ENCODE assay signal across 1 cellular context in the genomic region with DNA sequence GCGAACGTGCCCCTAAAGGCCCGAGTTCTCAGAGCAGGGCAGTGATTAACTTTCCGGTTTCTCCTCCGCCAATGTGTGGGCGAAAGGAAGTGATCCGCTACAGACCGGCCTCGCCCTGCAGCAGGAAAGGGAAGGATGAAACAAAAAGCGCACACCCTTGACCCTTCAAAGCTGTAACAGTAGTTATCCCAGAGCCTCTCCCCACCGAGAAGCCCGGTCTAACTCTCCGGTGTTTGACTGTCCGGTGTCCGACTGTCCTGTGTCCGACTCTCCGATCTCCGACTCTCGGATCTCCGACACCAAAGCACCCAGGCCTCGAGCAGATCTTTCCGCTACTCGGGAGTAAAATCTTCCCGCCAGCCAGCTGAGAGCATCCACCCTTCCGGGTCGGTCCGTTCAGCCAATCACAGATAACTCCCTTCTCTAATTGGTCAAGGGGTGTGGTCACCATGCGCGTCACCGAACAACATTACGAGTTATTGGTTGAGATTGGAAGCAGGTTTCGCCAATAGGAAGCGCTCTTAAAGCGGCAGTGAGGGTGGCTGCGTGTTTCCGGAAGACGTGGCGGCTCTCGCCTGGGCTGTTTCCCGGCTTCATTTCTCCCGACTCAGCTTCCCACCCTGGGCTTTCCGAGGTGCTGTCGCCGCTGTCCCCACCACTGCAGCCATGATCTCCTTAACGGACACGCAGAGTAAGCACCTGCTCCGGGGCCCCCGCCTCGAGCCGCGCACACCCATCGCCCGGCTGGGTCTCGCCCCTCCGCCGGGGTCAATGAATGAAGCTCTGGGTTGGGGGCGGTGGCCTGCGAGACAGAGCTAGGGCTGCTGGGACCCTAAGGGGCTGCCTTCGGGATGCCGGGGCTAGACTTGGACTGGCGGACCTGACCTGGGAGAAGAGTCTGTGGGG.
A peak's percentile ranks its signal among the peaks of the same experiment; 100 is the strongest.
TF ChIP-seq lines count a peak whose summit lies in the region.

A gene with protein sequence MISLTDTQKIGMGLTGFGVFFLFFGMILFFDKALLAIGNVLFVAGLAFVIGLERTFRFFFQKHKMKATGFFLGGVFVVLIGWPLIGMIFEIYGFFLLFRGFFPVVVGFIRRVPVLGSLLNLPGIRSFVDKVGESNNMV (plus strand): TSS at position 532 of the 906 bp plus-strand sequence. CDS start 135 bp downstream, at position 667.
Gene RECQL, minus strand, starts transcription at position 378 of the 906 bp plus-strand sequence. CDS start 2,065 bp downstream, outside the sequence.

TF ChIP-seq in A549, 52 proteins besides CTCF, POLR2A, EP300 and RAD21 (continued from another document):
- TF ChIP-seq BHLHE40 (IDR thresholded peaks at IDR 0.05; ENCODE audit: low read depth, low read length) (no peak), MAFK (IDR thresholded peaks at IDR 0.05; ENCODE audit: partially characterized antibody) (peak; percentile 51), NFE2L2 (conservative IDR thresholded peaks at IDR 0.05; ENCODE audit: low read length) (no peak), HOXB5 (CRISPR knock-in tag; IDR thresholded peaks at IDR 0.05) (no peak), CEBPB (IDR thresholded peaks at IDR 0.05) (no peak), ZSCAN20 (CRISPR knock-in tag; IDR thresholded peaks at IDR 0.05) (no peak), JUNB (IDR thresholded peaks at IDR 0.05) (no peak), ESRRA (IDR thresholded peaks at IDR 0.05; ENCODE audit: borderline replicate concordance, low read length) (no peak), RNF2 (IDR thresholded peaks at IDR 0.05; ENCODE audit: borderline replicate concordance, low read depth) (no peak), EHMT2 (IDR thresholded peaks at IDR 0.05; ENCODE audit: low read depth) (no peak), ZFP36 (IDR thresholded peaks at IDR 0.05; ENCODE audit: borderline replicate concordance, partially characterized antibody) (no peak), MYC (IDR thresholded peaks at IDR 0.05; ENCODE audit: borderline replicate concordance, low read length) (peak; percentile 38; the same call in 1 of the 2 replicates), NR3C1 (IDR thresholded peaks at IDR 0.05) (no peak), GATA3 (IDR thresholded peaks at IDR 0.05; ENCODE audit: borderline replicate concordance) (no peak; the same call in 1 of the 2 replicates), CHD4 (IDR thresholded peaks at IDR 0.05; ENCODE audit: borderline replicate concordance) (no peak), KDM5A (IDR thresholded peaks at IDR 0.05) (peak; percentile 82), KDM1A (IDR thresholded peaks at IDR 0.05; ENCODE audit: low read depth) (no peak), MAX (IDR thresholded peaks at IDR 0.05) (peak; percentile 94), SREBF2 (IDR thresholded peaks at IDR 0.05) (no peak), FOXS1 (CRISPR knock-in tag; IDR thresholded peaks at IDR 0.05) (no peak), HDAC2 (IDR thresholded peaks at IDR 0.05) (no peak), RFX5 (IDR thresholded peaks at IDR 0.05) (peak; percentile 71), RCOR1 (IDR thresholded peaks at IDR 0.05; ENCODE audit: low read depth, low read length) (no peak), NPAS2 (CRISPR knock-in tag; IDR thresholded peaks at IDR 0.05; ENCODE audit: borderline replicate concordance) (no peak), FOSL2 (IDR thresholded peaks at IDR 0.05) (no peak), FOSL2 (CRISPR knock-in tag; IDR thresholded peaks at IDR 0.05) (no peak; the same call in 1 of the 2 replicates), HOXB13 (CRISPR knock-in tag; IDR thresholded peaks at IDR 0.05; ENCODE audit: low read depth) (no peak), PBX3 (IDR thresholded peaks at IDR 0.05) (peak; percentile 68), SMC3 (IDR thresholded peaks at IDR 0.05) (no peak), USF2 (IDR thresholded peaks at IDR 0.05) (peak; percentile 27; the same call in 1 of the 2 replicates), PHF8 (IDR thresholded peaks at IDR 0.05; ENCODE audit: borderline replicate concordance, low read depth) (peak; percentile 72; the same call in 1 of the 2 replicates), E2F6 (IDR thresholded peaks at IDR 0.05; ENCODE audit: borderline replicate concordance, low read depth) (peak; percentile 97), TP53 (CRISPR knock-in tag; IDR thresholded peaks at IDR 0.05) (no peak)
- TF ChIP-seq, protein P1, sequence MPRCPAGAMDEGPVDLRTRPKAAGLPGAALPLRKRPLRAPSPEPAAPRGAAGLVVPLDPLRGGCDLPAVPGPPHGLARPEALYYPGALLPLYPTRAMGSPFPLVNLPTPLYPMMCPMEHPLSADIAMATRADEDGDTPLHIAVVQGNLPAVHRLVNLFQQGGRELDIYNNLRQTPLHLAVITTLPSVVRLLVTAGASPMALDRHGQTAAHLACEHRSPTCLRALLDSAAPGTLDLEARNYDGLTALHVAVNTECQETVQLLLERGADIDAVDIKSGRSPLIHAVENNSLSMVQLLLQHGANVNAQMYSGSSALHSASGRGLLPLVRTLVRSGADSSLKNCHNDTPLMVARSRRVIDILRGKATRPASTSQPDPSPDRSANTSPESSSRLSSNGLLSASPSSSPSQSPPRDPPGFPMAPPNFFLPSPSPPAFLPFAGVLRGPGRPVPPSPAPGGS (IDR thresholded peaks at IDR 0.05): peak; percentile 33; the same call in 1 of the 3 replicates
- TF ChIP-seq, protein P2, sequence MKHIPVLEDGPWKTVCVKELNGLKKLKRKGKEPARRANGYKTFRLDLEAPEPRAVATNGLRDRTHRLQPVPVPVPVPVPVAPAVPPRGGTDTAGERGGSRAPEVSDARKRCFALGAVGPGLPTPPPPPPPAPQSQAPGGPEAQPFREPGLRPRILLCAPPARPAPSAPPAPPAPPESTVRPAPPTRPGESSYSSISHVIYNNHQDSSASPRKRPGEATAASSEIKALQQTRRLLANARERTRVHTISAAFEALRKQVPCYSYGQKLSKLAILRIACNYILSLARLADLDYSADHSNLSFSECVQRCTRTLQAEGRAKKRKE (CRISPR knock-in tag; IDR thresholded peaks at IDR 0.05; ENCODE audit: low read depth): no peak
